ENCODE assay signal across 1 cellular context in genomic region chr1:25867210-25867991, GRCh38.
TF ChIP-seq lines count a peak whose summit lies in the region.

No MANE protein-coding gene starts in this region.

TF ChIP-seq in GM23338, 12 proteins besides CTCF, POLR2A, EP300 and RAD21 (continued from another document):
- TF ChIP-seq, protein P1, sequence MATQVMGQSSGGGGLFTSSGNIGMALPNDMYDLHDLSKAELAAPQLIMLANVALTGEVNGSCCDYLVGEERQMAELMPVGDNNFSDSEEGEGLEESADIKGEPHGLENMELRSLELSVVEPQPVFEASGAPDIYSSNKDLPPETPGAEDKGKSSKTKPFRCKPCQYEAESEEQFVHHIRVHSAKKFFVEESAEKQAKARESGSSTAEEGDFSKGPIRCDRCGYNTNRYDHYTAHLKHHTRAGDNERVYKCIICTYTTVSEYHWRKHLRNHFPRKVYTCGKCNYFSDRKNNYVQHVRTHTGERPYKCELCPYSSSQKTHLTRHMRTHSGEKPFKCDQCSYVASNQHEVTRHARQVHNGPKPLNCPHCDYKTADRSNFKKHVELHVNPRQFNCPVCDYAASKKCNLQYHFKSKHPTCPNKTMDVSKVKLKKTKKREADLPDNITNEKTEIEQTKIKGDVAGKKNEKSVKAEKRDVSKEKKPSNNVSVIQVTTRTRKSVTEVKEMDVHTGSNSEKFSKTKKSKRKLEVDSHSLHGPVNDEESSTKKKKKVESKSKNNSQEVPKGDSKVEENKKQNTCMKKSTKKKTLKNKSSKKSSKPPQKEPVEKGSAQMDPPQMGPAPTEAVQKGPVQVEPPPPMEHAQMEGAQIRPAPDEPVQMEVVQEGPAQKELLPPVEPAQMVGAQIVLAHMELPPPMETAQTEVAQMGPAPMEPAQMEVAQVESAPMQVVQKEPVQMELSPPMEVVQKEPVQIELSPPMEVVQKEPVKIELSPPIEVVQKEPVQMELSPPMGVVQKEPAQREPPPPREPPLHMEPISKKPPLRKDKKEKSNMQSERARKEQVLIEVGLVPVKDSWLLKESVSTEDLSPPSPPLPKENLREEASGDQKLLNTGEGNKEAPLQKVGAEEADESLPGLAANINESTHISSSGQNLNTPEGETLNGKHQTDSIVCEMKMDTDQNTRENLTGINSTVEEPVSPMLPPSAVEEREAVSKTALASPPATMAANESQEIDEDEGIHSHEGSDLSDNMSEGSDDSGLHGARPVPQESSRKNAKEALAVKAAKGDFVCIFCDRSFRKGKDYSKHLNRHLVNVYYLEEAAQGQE (IDR thresholded peaks at IDR 0.05; ENCODE audit: unreplicated experiment): no peak
- TF ChIP-seq EZH2 (IDR thresholded peaks at IDR 0.05; ENCODE audit: low read depth, unreplicated experiment): no peak
- no peak for TF ChIP-seq POLR2AphosphoS5 (IDR thresholded peaks at IDR 0.05; ENCODE audit: low read depth)
- no peak for TF ChIP-seq NANOG (IDR thresholded peaks at IDR 0.05; ENCODE audit: borderline replicate concordance)
- TF ChIP-seq JUNB (IDR thresholded peaks at IDR 0.05; ENCODE audit: unreplicated experiment): no peak
- TF ChIP-seq CREB1 (CRISPR knock-in tag; IDR thresholded peaks at IDR 0.05; ENCODE audit: low read depth): no peak
- TF ChIP-seq STAT1 (IDR thresholded peaks at IDR 0.05; ENCODE audit: unreplicated experiment): no peak
- TF ChIP-seq ZNF462 (CRISPR knock-in tag; IDR thresholded peaks at IDR 0.05): no peak
- no peak for TF ChIP-seq ZNF331 (CRISPR knock-in tag; IDR thresholded peaks at IDR 0.05; ENCODE audit: low read depth)
- TF ChIP-seq EZH2phosphoT487 (IDR thresholded peaks at IDR 0.05; ENCODE audit: unreplicated experiment): no peak
